ENCODE assay signal across 11 cellular contexts in genomic region chr9:16134351-16134750, GRCh38.
"Had no signal": no experiment of that assay in that cellular context is flagged by ENCODE, and none has a peak within 500 bp of the region (broad histone marks: within the 10 kb centered on the region; RNA-seq: fewer than 3 reads in every experiment).

No MANE protein-coding gene starts in this region.

- FAIRE-seq: pancreas, small intestine had no signal

- H3K4me1 ChIP-seq: pancreas, testis had no signal

- H3K9me3 ChIP-seq: pancreas, right lobe of liver, testis had no signal

- DNase-seq: activated B cell treated with CpG ODN at 0.5 μM for 24 hours; activated naive CD4-positive, alpha-beta T cell treated with Interleukin-2 at 50 U/mL for 16 hours; activated T-cell treated with anti-CD3 and anti-CD28 coated beads, Interleukin-2, amount 50 U/mL, for 24 hours; natural killer cell; stimulated activated CD4-positive, alpha-beta T cell treated with anti-CD3 and anti-CD28 coated beads, Interleukin-4, amount 100 ng/mL, for 1 hour; T-cell had no signal

- H3K4me3 ChIP-seq: coronary artery, pancreas, right lobe of liver, testis had no signal

- H3K36me3 ChIP-seq: pancreas, right lobe of liver had no signal

- H3K27me3 ChIP-seq: pancreas, right lobe of liver, testis had no signal

- H3K27ac ChIP-seq: coronary artery, pancreas, right lobe of liver, testis had no signal
